In the genomic region with DNA sequence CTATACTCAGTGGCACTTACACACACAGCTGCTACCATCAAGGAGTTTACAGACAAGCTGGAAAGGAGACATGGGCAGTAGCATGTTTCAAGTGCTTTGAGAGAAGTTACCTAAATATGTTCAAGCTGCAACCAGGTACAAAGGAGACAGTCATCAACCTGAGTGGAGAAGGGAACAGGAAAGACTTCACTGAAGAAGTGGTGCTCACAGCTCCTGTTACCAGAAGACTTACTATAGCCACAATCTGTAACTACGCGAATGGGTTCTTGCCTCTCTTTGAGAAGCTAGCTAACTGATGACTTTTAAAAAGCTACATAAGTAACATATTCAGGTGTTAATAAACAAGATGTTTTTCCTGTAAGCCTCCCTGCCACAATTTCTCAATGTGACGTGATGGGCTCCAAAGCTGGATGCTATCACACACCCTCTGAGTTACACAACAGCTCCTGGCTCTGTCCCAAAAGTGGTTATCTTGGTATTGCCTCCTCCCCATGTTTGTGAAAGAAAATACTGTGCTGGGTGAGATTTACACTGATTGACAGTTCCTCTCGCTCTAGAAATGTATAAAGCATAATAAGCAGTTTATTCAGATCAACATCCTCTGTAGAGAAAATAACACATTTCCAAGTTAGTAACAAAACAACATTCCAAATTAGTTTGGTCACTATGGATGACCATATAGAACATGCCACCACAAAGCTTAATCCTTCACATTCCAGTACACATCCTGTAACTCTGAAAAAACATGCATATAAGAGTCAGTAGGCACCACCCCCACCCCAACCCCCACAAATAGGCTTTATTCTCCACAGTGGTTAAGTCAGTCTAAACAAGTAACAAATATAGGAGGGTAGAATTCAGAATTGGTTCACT, we compare ENCODE assay signal across 9 cellular contexts.
A peak's percentile ranks its signal among the peaks of the same experiment; 100 is the strongest.
DNase-seq lines count a peak whose midpoint lies in the region; ATAC-seq and TF ChIP-seq lines count a peak whose summit lies in the region.
"Had no signal": no experiment of that assay in that cellular context is flagged by ENCODE, and none has a peak within 500 bp of the region (broad histone marks: within the 10 kb centered on the region; RNA-seq: fewer than 3 reads in every experiment).

No MANE protein-coding gene starts in this region.

- H3K27me3 ChIP-seq in mesenchymal stem cell (ENCODE audit: control insufficient read depth in 1 of 2, insufficient read depth in 1 of 2, low read length in 2 of 2) = no peaks in the 10 kb centered on the region

- peak overlapping the region; percentile 61 for H2AFZ ChIP-seq in mesenchymal stem cell (ENCODE audit: low read depth, low read length)

- no peak for ATAC-seq in GM21528 (IDR thresholded peaks at IDR 0.05; ENCODE audit: low FRiP score, unreplicated experiment)
- ATAC-seq: T-cell had no signal

- DNase-seq in AG09319 (ENCODE audit: extremely low read depth, low read depth) = peak; percentile 67
- peak; percentile 25 to 41 for DNase-seq in Kasumi-1 (lab: John Stamatoyannopoulos, UW)
- DNase-seq in mesenchymal stem cell = peak; percentile 89
- no peak for DNase-seq in GM19240 (ENCODE audit: insufficient read length, low spot score)
- DNase-seq in NCI-H187 (lab: John Stamatoyannopoulos, UW) = no peak
- DNase-seq in middle frontal gyrus (ENCODE audit: extremely low spot score, low spot score) = no peak

- H2BK15ac ChIP-seq in mesenchymal stem cell (ENCODE audit: low read depth, poor library complexity, severe bottlenecking) = no peak overlapping the region

- H4K91ac ChIP-seq in mesenchymal stem cell (ENCODE audit: low read length) = no peak overlapping the region

- peaks cover 2% of the 10 kb centered on the region for H3K4me1 ChIP-seq in mesenchymal stem cell (ENCODE audit: control insufficient read depth, insufficient read depth, low read depth, low read length)

- H2BK120ac ChIP-seq in mesenchymal stem cell (ENCODE audit: low read depth, low read length) = no peak overlapping the region

- no peak overlapping the region for H3K14ac ChIP-seq in mesenchymal stem cell (ENCODE audit: low read length in 2 of 2)

- H3K23ac ChIP-seq in mesenchymal stem cell (ENCODE audit: low read length in 2 of 2) = peak overlapping the region in 1 of 2 experiments; percentile 59

- peak overlapping the region; percentile 46 for H2BK5ac ChIP-seq in mesenchymal stem cell (ENCODE audit: low read depth, low read length, poor library complexity, severe bottlenecking)

- peak overlapping the region; percentile 4 to 71 for H2BK12ac ChIP-seq in mesenchymal stem cell (ENCODE audit: low read length in 2 of 2)

- no peak for TF ChIP-seq CTCF in AG09319 (IDR thresholded peaks at IDR 0.05; ENCODE audit: low read depth, low read length)

- peak overlapping the region; percentile 16 to 82 for H3K18ac ChIP-seq in mesenchymal stem cell (ENCODE audit: low read depth in 1 of 2, low read length in 2 of 2)

- no peaks in the 10 kb centered on the region for H3K9me3 ChIP-seq in mesenchymal stem cell (ENCODE audit: control insufficient read depth, low read length)

- 0% methylated on average over 2 of the region's 4 CpGs for WGBS in mesenchymal stem cell

- peak overlapping the region; percentile 41 for H3K4me2 ChIP-seq in mesenchymal stem cell (ENCODE audit: low read length, poor library complexity, severe bottlenecking)

- H3K27ac ChIP-seq in cingulate gyrus (ENCODE audit: low read depth, low read length) = peak overlapping the region; percentile 33
- peak overlapping the region; percentile 94 for H3K27ac ChIP-seq in mesenchymal stem cell (ENCODE audit: low read length, poor library complexity, severe bottlenecking)

- peak overlapping the region; percentile 74 for H2AK5ac ChIP-seq in mesenchymal stem cell (ENCODE audit: low read length, severe bottlenecking)

- H3K79me1 ChIP-seq in mesenchymal stem cell (replicated peaks; ENCODE audit: low read length, poor library complexity, severe bottlenecking) = peaks cover 4% of the 10 kb centered on the region

- no peaks in the 10 kb centered on the region for H3K36me3 ChIP-seq in mesenchymal stem cell (ENCODE audit: control insufficient read depth in 1 of 2, insufficient read depth in 2 of 2, low read depth in 1 of 2, low read length in 2 of 2)

- H3K9ac ChIP-seq in mesenchymal stem cell (ENCODE audit: low read length) = peak overlapping the region; percentile 76

- H3K4me3 ChIP-seq in mesenchymal stem cell (ENCODE audit: insufficient read depth in 1 of 2, low read depth in 1 of 2, low read length in 2 of 2) = peak overlapping the region in 1 of 2 experiments; percentile 1

- H3K4ac ChIP-seq in mesenchymal stem cell (ENCODE audit: low read depth in 1 of 2, low read length in 2 of 2) = peak overlapping the region in 1 of 2 experiments; percentile 51

- H4K8ac ChIP-seq in mesenchymal stem cell (ENCODE audit: low read length) = no peak overlapping the region

Comparison
In these comparisons a context has a peak if more than half of its experiments do, and no peak if none do; other contexts are left out.
1. DNase-seq: peak in AG09319 (single experiment), Kasumi-1 (2 of 2) and mesenchymal stem cell (single experiment); none in GM19240 (single experiment), NCI-H187 (0 of 2) and middle frontal gyrus (single experiment).